In genomic region chr13:26112843-26113242, GRCh38 we compare ENCODE assay signal across 17 cellular contexts.
A peak's percentile ranks its signal among the peaks of the same experiment; 100 is the strongest.
DNase-seq lines count a peak whose midpoint lies in the region; ATAC-seq, FAIRE-seq and TF ChIP-seq lines count a peak whose summit lies in the region.
"Had no signal": no experiment of that assay in that cellular context is flagged by ENCODE, and none has a peak within 500 bp of the region (broad histone marks: within the 10 kb centered on the region; RNA-seq: fewer than 3 reads in every experiment).

No MANE protein-coding gene starts in this region.

- H3K9ac ChIP-seq in endodermal cell (ENCODE audit: extremely low read depth, low read length, poor library complexity, severe bottlenecking): no peak overlapping the region
- H3K9ac ChIP-seq: BLaER1 treated with 17β-estradiol and CSF1 and Interleukin-3, amounts not matched to agents 10 nM and 100 nM had no signal

- H4K20me1 ChIP-seq in OCI-LY7 (ENCODE audit: insufficient read depth, low read length): no peaks in the 10 kb centered on the region
- H4K20me1 ChIP-seq: BLaER1 treated with 17β-estradiol and CSF1 and Interleukin-3, amounts not matched to agents 10 nM and 100 nM had no signal

- TF ChIP-seq CTCF in MCF 10A (IDR thresholded peaks at IDR 0.05; ENCODE audit: unreplicated experiment) (peak; percentile 38), breast epithelium (IDR thresholded peaks at IDR 0.05) (no peak), OCI-LY7 (conservative IDR thresholded peaks at IDR 0.05; ENCODE audit: low read length) (peak; percentile 51), endodermal cell (conservative IDR thresholded peaks at IDR 0.05) (peak; percentile 80)

- H3K9me3 ChIP-seq in breast epithelium (no peaks in the 10 kb centered on the region), OCI-LY7 (ENCODE audit: low read length) (no peaks in the 10 kb centered on the region), endodermal cell (ENCODE audit: control insufficient read depth, low read length) (no peaks in the 10 kb centered on the region)
- H3K9me3 ChIP-seq: BLaER1 treated with 17β-estradiol and CSF1 and Interleukin-3, amounts not matched to agents 10 nM and 100 nM had no signal

- DNase-seq in MCF 10A (ENCODE audit: unreplicated experiment) (peak; percentile 2), breast epithelium (ENCODE audit: low spot score in 2 of 2) (no peak), OCI-LY7 (ENCODE audit: low spot score) (no peak), endodermal cell (no peak), urothelium cell line (ENCODE audit: low spot score) (peak; percentile 4), NCI-H187 (lab: John Stamatoyannopoulos, UW) (no peak), AML-193 (lab: John Stamatoyannopoulos, UW) (no peak)
- DNase-seq: activated CD8-positive, alpha-beta T cell treated with anti-CD3 and anti-CD28 coated beads for 36 hours; activated naive CD8-positive, alpha-beta T cell treated with anti-CD3 and anti-CD28 coated beads, Interleukin-2, amount 10 ng/mL, durations not matched to agents 7 days and 5 days; effector CD8-positive, alpha-beta T cell; GOT3; hippocampal formation; KBM-7; retina had no signal

- peaks cover 30% of the 10 kb centered on the region for H3K27me3 Mint-ChIP-seq in MCF 10A (ENCODE audit: insufficient read depth, unreplicated experiment)
- H3K27me3 Mint-ChIP-seq in endodermal cell (ENCODE audit: insufficient read depth): peaks cover 2% of the 10 kb centered on the region
- H3K27me3 Mint-ChIP-seq: activated naive CD8-positive, alpha-beta T cell treated with anti-CD3 and anti-CD28 coated beads, Interleukin-2, amount 10 ng/mL, durations not matched to agents 7 days and 5 days had no signal

- H3K79me2 ChIP-seq in OCI-LY7 (ENCODE audit: insufficient read depth, low read depth, low read length): no peaks in the 10 kb centered on the region

- CTCF ChIA-PET in MCF 10A (lab: Yijun Ruan, JAX): no interaction called here
- CTCF ChIA-PET in OCI-LY7 (lab: Charles Lee; ENCODE audit: unreplicated experiment): no interaction called here

- H3K9me2 ChIP-seq in OCI-LY7 (ENCODE audit: insufficient read depth, low read length): no peaks in the 10 kb centered on the region

- H3K4me1 Mint-ChIP-seq in MCF 10A (ENCODE audit: insufficient read depth, unreplicated experiment): no peaks in the 10 kb centered on the region
- no peaks in the 10 kb centered on the region for H3K4me1 Mint-ChIP-seq in endodermal cell
- H3K4me1 Mint-ChIP-seq: activated naive CD8-positive, alpha-beta T cell treated with anti-CD3 and anti-CD28 coated beads, Interleukin-2, amount 10 ng/mL, durations not matched to agents 7 days and 5 days; mesothelial cell of epicardium had no signal

- no peak overlapping the region for H3K4me2 ChIP-seq in OCI-LY7 (ENCODE audit: low read length)
- H3K4me2 ChIP-seq: BLaER1 treated with 17β-estradiol and CSF1 and Interleukin-3, amounts not matched to agents 10 nM and 100 nM had no signal

- H3K27me3 ChIP-seq in breast epithelium (no peaks in the 10 kb centered on the region), endodermal cell (ENCODE audit: control insufficient read depth, insufficient read depth, low read length, poor library complexity, severe bottlenecking) (no peaks in the 10 kb centered on the region)
- H3K27me3 ChIP-seq: BLaER1 treated with 17β-estradiol and CSF1 and Interleukin-3, amounts not matched to agents 10 nM and 100 nM had no signal

- H3K4me1 ChIP-seq in breast epithelium (no peaks in the 10 kb centered on the region), OCI-LY7 (ENCODE audit: insufficient read depth, low read length, poor library complexity, severe bottlenecking) (no peaks in the 10 kb centered on the region), endodermal cell (ENCODE audit: control insufficient read depth, insufficient read depth, low read length) (no peaks in the 10 kb centered on the region)
- H3K4me1 ChIP-seq: BLaER1 treated with 17β-estradiol and CSF1 and Interleukin-3, amounts not matched to agents 10 nM and 100 nM had no signal

- H3K4me3 Mint-ChIP-seq in MCF 10A (ENCODE audit: unreplicated experiment): no peak overlapping the region
- H3K4me3 Mint-ChIP-seq in endodermal cell: no peak overlapping the region
- H3K4me3 Mint-ChIP-seq: activated CD8-positive, alpha-beta T cell treated with anti-CD3 and anti-CD28 coated beads for 36 hours; activated naive CD8-positive, alpha-beta T cell treated with anti-CD3 and anti-CD28 coated beads, Interleukin-2, amount 10 ng/mL, durations not matched to agents 7 days and 5 days; mesothelial cell of epicardium had no signal

- H3K4me3 ChIP-seq in breast epithelium (no peak overlapping the region), OCI-LY7 (ENCODE audit: low read depth, low read length, poor library complexity, severe bottlenecking) (no peak overlapping the region), endodermal cell (ENCODE audit: low read length) (no peak overlapping the region)
- H3K4me3 ChIP-seq: BLaER1 treated with 17β-estradiol and CSF1 and Interleukin-3, amounts not matched to agents 10 nM and 100 nM had no signal

- no peak for TF ChIP-seq POLR2A in breast epithelium (IDR thresholded peaks at IDR 0.05)

- H3K27ac ChIP-seq in breast epithelium (no peak overlapping the region), OCI-LY7 (ENCODE audit: low read depth, low read length, poor library complexity, severe bottlenecking) (no peak overlapping the region), endodermal cell (ENCODE audit: low read depth, low read length) (no peak overlapping the region)
- H3K27ac ChIP-seq: BLaER1 treated with 17β-estradiol and CSF1 and Interleukin-3, amounts not matched to agents 10 nM and 100 nM had no signal

- no peak for ATAC-seq in GM18517 (IDR thresholded peaks at IDR 0.05; ENCODE audit: unreplicated experiment)
- ATAC-seq: activated CD8-positive, alpha-beta T cell treated with anti-CD3 and anti-CD28 coated beads for 36 hours had no signal

- no TSS peak for BruUV-seq in MCF 10A (replicated peaks; lab: Mats Ljungman, UMichigan)
- no TSS peak for BruUV-seq in OCI-LY7 (replicated peaks; lab: Mats Ljungman, UMichigan)

- H3K36me3 ChIP-seq in breast epithelium: no peaks in the 10 kb centered on the region
- H3K36me3 ChIP-seq in OCI-LY7 (ENCODE audit: insufficient read depth, low read length): no peaks in the 10 kb centered on the region
- H3K36me3 ChIP-seq in endodermal cell (ENCODE audit: control insufficient read depth, insufficient read depth, low read length): no peaks in the 10 kb centered on the region
- H3K36me3 ChIP-seq: BLaER1 treated with 17β-estradiol and CSF1 and Interleukin-3, amounts not matched to agents 10 nM and 100 nM had no signal

- H3K27ac Mint-ChIP-seq in MCF 10A (ENCODE audit: low read depth, unreplicated experiment): no peak overlapping the region
- no peak overlapping the region for H3K27ac Mint-ChIP-seq in endodermal cell
- H3K27ac Mint-ChIP-seq: activated CD8-positive, alpha-beta T cell treated with anti-CD3 and anti-CD28 coated beads for 36 hours; activated naive CD8-positive, alpha-beta T cell treated with anti-CD3 and anti-CD28 coated beads, Interleukin-2, amount 10 ng/mL, durations not matched to agents 7 days and 5 days; mesothelial cell of epicardium had no signal

- H3K36me3 Mint-ChIP-seq in MCF 10A (ENCODE audit: insufficient read depth, unreplicated experiment): no peaks in the 10 kb centered on the region
- no peaks in the 10 kb centered on the region for H3K36me3 Mint-ChIP-seq in endodermal cell (ENCODE audit: low read depth)
- H3K36me3 Mint-ChIP-seq: activated naive CD8-positive, alpha-beta T cell treated with anti-CD3 and anti-CD28 coated beads, Interleukin-2, amount 10 ng/mL, durations not matched to agents 7 days and 5 days; mesothelial cell of epicardium had no signal

- POLR2A ChIA-PET in MCF 10A (lab: Yijun Ruan, JAX) (no interaction called here), OCI-LY7 (lab: Charles Lee) (interaction anchor here (0.7 kb wide), 1 partner anchor 727 kb away, joined by 4 read pairs; no protein-coding TSS in a partner anchor)

- WGBS in endodermal cell (ENCODE audit: insufficient coverage in 1 of 2, insufficient read length in 1 of 2), 2 experiments: 78 to 84% methylated on average over 3 to 4 of the region's 4 CpGs

- intact Hi-C loops in MCF 10A (cut with micrococcal nuclease): loop anchor here (2.0 kb wide), 1 partner anchor 38 kb away; no protein-coding TSS in a partner anchor
- intact Hi-C loops in breast epithelium (cut with DNase I; ENCODE audit: low total_unique reads): no loop called here
- intact Hi-C loops in OCI-LY7 (cut with micrococcal nuclease; ENCODE audit: unreplicated experiment): no loop called here

- no peak overlapping the region for H2AFZ ChIP-seq in OCI-LY7 (ENCODE audit: low read length)

- no peak for FAIRE-seq in urothelium cell line (lab: Jason Lieb, UNC)

- H3K9me3 Mint-ChIP-seq in MCF 10A (ENCODE audit: unreplicated experiment) (no peaks in the 10 kb centered on the region), endodermal cell (no peaks in the 10 kb centered on the region)
- H3K9me3 Mint-ChIP-seq: activated CD8-positive, alpha-beta T cell treated with anti-CD3 and anti-CD28 coated beads for 36 hours; activated naive CD8-positive, alpha-beta T cell treated with anti-CD3 and anti-CD28 coated beads, Interleukin-2, amount 10 ng/mL, durations not matched to agents 7 days and 5 days; mesothelial cell of epicardium had no signal

Comparison
In these comparisons a context has a peak if more than half of its experiments do, and no peak if none do; other contexts are left out.
1. DNase-seq: peak in MCF 10A (single experiment) and urothelium cell line (single experiment); none in breast epithelium (0 of 2), OCI-LY7 (single experiment), endodermal cell (single experiment), NCI-H187 (0 of 2) and AML-193 (0 of 2).
2. CTCF ChIP-seq: peak in MCF 10A (single experiment), OCI-LY7 (single experiment) and endodermal cell (single experiment); none in breast epithelium (0 of 3).